1 cellular context compared by ENCODE assay signal in the genomic region with DNA sequence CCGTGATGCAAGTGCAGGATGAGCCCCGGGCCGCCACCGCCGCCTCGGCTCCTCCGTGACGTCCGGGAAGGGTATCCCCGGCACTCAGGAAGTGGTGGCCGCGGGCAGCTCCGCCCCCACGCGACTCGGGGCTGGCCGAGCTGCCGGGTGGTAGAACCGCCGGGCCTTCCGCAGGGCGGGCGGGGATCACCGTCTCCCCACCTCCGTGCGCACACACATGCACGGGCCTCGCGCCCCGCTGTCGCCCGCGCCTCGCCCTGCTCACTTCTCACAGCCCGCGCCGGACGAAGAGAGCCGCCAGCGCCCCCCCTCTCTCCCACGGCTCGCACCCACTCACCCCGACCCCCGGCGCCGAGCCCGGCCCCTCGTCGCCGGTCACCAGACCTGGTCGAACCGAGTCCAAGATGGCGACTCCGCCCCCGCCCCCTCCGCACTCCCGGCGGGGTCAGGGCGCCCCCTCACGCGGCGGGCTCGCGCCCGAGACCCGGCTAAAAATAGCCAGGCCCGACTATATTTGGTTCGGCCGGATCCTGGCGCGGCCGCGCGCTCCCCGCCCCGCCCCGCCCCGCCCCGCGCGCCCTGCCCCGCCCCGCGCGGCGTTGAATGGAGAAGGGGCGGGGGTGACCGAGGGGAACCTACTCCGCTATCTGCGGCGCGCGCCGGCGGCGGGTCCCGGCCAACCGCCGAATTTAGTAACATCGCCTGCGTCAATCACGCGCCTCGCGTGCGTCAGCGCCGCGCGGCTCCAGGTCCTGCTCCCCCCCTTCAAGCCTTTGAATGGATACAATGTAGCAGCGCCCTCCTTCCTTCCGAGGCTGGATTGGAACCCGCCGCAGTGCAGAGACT.
TF ChIP-seq lines count a peak whose summit lies in the region.

No MANE protein-coding gene starts in this region.

TF ChIP-seq in A549, 52 proteins besides CTCF, POLR2A, EP300 and RAD21 (continued from another document):
- no peak for TF ChIP-seq CBX2 (IDR thresholded peaks at IDR 0.05; ENCODE audit: borderline replicate concordance, low read depth)
- TF ChIP-seq FOSB (CRISPR knock-in tag; IDR thresholded peaks at IDR 0.05), result 0 out of 2 replicates have a peak, but pooled peaks have one; percentile 29
- no peak for TF ChIP-seq FOSL2 (IDR thresholded peaks at IDR 0.05)
- TF ChIP-seq FOSL2 (CRISPR knock-in tag; IDR thresholded peaks at IDR 0.05), result peak; percentile 61
